25 cellular contexts compared by ENCODE assay signal in the genomic region with DNA sequence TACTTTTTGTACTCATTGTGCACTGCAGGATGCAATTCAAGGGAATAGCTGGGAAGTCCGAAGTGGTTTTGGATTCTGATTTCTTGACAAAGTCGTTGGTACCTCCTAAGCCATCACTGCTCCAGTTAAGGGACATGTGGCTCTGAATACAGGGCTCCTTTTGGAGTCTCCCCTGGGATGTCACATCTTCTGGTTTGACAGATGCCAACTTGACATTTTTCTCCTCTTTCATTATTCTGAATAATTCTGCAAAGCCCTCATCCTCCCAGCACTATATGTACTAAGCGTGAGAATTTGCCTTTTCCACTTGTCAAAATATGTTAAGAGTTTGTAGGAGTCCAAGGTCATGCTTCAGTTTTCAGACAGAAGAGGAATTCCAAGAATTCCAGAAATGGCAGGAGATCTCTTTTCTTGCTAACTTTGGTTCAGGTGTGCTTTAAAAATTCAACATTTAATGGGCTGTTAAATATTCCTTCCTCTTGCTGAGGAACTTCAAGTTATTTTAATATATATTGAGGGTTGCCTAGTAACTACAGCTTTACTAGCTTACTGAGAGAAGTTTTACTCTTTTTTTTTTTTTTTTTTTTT. TPM values are rescaled to one million over a fixed set of nuclear protein-coding genes. Genes with fewer than 3 reads are reported as not detected.
"Had no signal": no experiment of that assay in that cellular context is flagged by ENCODE, and none has a peak within 500 bp of the region (broad histone marks: within the 10 kb centered on the region; RNA-seq: fewer than 3 reads in every experiment).

No MANE protein-coding gene starts in this region.

- H3K4me3 ChIP-seq: body of pancreas, cardiac muscle cell, thoracic aorta, upper lobe of right lung had no signal

- ATAC-seq: activated naive CD8-positive, alpha-beta T cell treated with anti-CD3 and anti-CD28 coated beads, Interleukin-2, amount 50 U/mL, for 24 hours; body of pancreas; esophagus mucosa; stimulated activated naive B cell treated with anti-CD40 and anti-IgM and Interleukin-4, amounts not matched to agents 10 μg/mL and 1 μg/mL and 100 μg/mL, for 72 hours; T-helper 17 cell; upper lobe of right lung had no signal

- H3K36me3 ChIP-seq: cardiac muscle cell, thoracic aorta, upper lobe of right lung had no signal

- H3K27ac ChIP-seq: body of pancreas, cardiac muscle cell, thoracic aorta, upper lobe of right lung had no signal

- H3K36me3 Mint-ChIP-seq: activated naive CD4-positive, alpha-beta T cell treated with anti-CD3 and anti-CD28 coated beads, Interleukin-2, amount 10 ng/mL, durations not matched to agents 7 days and 5 days; stimulated activated naive B cell treated with anti-CD40 and anti-IgM and Interleukin-4, amounts not matched to agents 10 μg/mL and 1 μg/mL and 100 μg/mL, for 72 hours had no signal

- H3K9me3 ChIP-seq: body of pancreas, thoracic aorta, upper lobe of right lung had no signal

- DNase-seq: activated CD4-positive, alpha-beta memory T cell treated with anti-CD3 and anti-CD28 coated beads, Interleukin-2, amount 10 ng/mL, durations not matched to agents 7 days and 5 days; activated CD4-positive, alpha-beta T cell treated with anti-CD3 and anti-CD28 coated beads for 4 hours; activated CD4-positive, CD25-positive, alpha-beta regulatory T cell; activated effector memory CD4-positive, alpha-beta T cell treated with anti-CD3 and anti-CD28 coated beads, Interleukin-2, amount 50 U/mL, for 16 hours; activated naive CD4-positive, alpha-beta T cell treated with anti-CD3 and anti-CD28 coated beads, Interleukin-2, amount 10 ng/mL, durations not matched to agents 7 days and 5 days; activated naive CD8-positive, alpha-beta T cell treated with anti-CD3 and anti-CD28 coated beads, Interleukin-2, amount 50 U/mL, for 24 hours; activated T-cell treated with anti-CD3 and anti-CD28 coated beads for 4 hours; anterior cingulate cortex; body of pancreas; effector CD4-positive, alpha-beta T cell; foreskin melanocyte; kidney glomerular epithelial cell; nucleus accumbens; stimulated activated CD4-positive, alpha-beta T cell treated with anti-CD3 and anti-CD28 coated beads, Interleukin-2, amount 100 ng/mL, for 48 hours; stimulated activated CD8-positive, alpha-beta memory T cell treated with anti-CD3 and anti-CD28 coated beads, Interleukin-4, amount 100 ng/mL, for 48 hours; stimulated activated naive B cell treated with anti-CD40 and anti-IgM and Interleukin-4, amounts not matched to agents 10 μg/mL and 1 μg/mL and 100 μg/mL, for 72 hours; SW 1271; T-helper 17 cell; upper lobe of right lung had no signal

- H3K27me3 ChIP-seq: body of pancreas, cardiac muscle cell, upper lobe of right lung had no signal

- H3K4me1 Mint-ChIP-seq: activated CD4-positive, alpha-beta memory T cell treated with anti-CD3 and anti-CD28 coated beads, Interleukin-2, amount 10 ng/mL, durations not matched to agents 7 days and 5 days; activated naive CD4-positive, alpha-beta T cell treated with anti-CD3 and anti-CD28 coated beads, Interleukin-2, amount 10 ng/mL, durations not matched to agents 7 days and 5 days; activated naive CD8-positive, alpha-beta T cell treated with anti-CD3 and anti-CD28 coated beads, Interleukin-2, amount 50 U/mL, for 24 hours; stimulated activated naive B cell treated with anti-CD40 and anti-IgM and Interleukin-4, amounts not matched to agents 10 μg/mL and 1 μg/mL and 100 μg/mL, for 72 hours; T-helper 17 cell had no signal

- H3K9me3 Mint-ChIP-seq: activated CD4-positive, alpha-beta memory T cell treated with anti-CD3 and anti-CD28 coated beads, Interleukin-2, amount 10 ng/mL, durations not matched to agents 7 days and 5 days; activated naive CD4-positive, alpha-beta T cell treated with anti-CD3 and anti-CD28 coated beads, Interleukin-2, amount 10 ng/mL, durations not matched to agents 7 days and 5 days; dendritic cell treated with granulocyte-macrophage colony-stimulating factor and Interleukin-4, amounts not matched to agents 40 ng/mL and 50 ng/mL, for 4 days had no signal

- H3K27me3 Mint-ChIP-seq: activated CD4-positive, alpha-beta memory T cell treated with anti-CD3 and anti-CD28 coated beads, Interleukin-2, amount 10 ng/mL, durations not matched to agents 7 days and 5 days; activated naive CD4-positive, alpha-beta T cell treated with anti-CD3 and anti-CD28 coated beads, Interleukin-2, amount 10 ng/mL, durations not matched to agents 7 days and 5 days; activated naive CD8-positive, alpha-beta T cell treated with anti-CD3 and anti-CD28 coated beads, Interleukin-2, amount 50 U/mL, for 24 hours; dendritic cell treated with granulocyte-macrophage colony-stimulating factor and Interleukin-4, amounts not matched to agents 40 ng/mL and 50 ng/mL, for 4 days; stimulated activated naive B cell treated with anti-CD40 and anti-IgM and Interleukin-4, amounts not matched to agents 10 μg/mL and 1 μg/mL and 100 μg/mL, for 72 hours; T-helper 17 cell had no signal

- H3K4me1 ChIP-seq: body of pancreas, upper lobe of right lung had no signal

- H3K4me3 Mint-ChIP-seq: activated CD4-positive, alpha-beta memory T cell treated with anti-CD3 and anti-CD28 coated beads, Interleukin-2, amount 10 ng/mL, durations not matched to agents 7 days and 5 days; activated naive CD4-positive, alpha-beta T cell treated with anti-CD3 and anti-CD28 coated beads, Interleukin-2, amount 10 ng/mL, durations not matched to agents 7 days and 5 days; activated naive CD8-positive, alpha-beta T cell treated with anti-CD3 and anti-CD28 coated beads, Interleukin-2, amount 50 U/mL, for 24 hours; dendritic cell treated with granulocyte-macrophage colony-stimulating factor and Interleukin-4, amounts not matched to agents 40 ng/mL and 50 ng/mL, for 4 days; nephron; stimulated activated naive B cell treated with anti-CD40 and anti-IgM and Interleukin-4, amounts not matched to agents 10 μg/mL and 1 μg/mL and 100 μg/mL, for 72 hours; T-helper 17 cell had no signal

- H3K27ac Mint-ChIP-seq: activated CD4-positive, alpha-beta memory T cell treated with anti-CD3 and anti-CD28 coated beads, Interleukin-2, amount 10 ng/mL, durations not matched to agents 7 days and 5 days; activated naive CD4-positive, alpha-beta T cell treated with anti-CD3 and anti-CD28 coated beads, Interleukin-2, amount 10 ng/mL, durations not matched to agents 7 days and 5 days; activated naive CD8-positive, alpha-beta T cell treated with anti-CD3 and anti-CD28 coated beads, Interleukin-2, amount 50 U/mL, for 24 hours; dendritic cell treated with granulocyte-macrophage colony-stimulating factor and Interleukin-4, amounts not matched to agents 40 ng/mL and 50 ng/mL, for 4 days; stimulated activated naive B cell treated with anti-CD40 and anti-IgM and Interleukin-4, amounts not matched to agents 10 μg/mL and 1 μg/mL and 100 μg/mL, for 72 hours; T-helper 17 cell had no signal

RNA-seq across cellular contexts. Expression of gene DOK5, which starts 38.7 kb away (rescaled TPM):
- total RNA-seq: activated CD4-positive, alpha-beta memory T cell treated with anti-CD3 and anti-CD28 coated beads, Interleukin-2, amount 10 ng/mL, durations not matched to agents 7 days and 5 days; mononuclear cell; T-helper 17 cell had no signal
